In genomic region chr12:46400406-46400805, GRCh38 we compare ENCODE assay signal across 26 cellular contexts. TPM values are rescaled to one million over a fixed set of nuclear protein-coding genes. Genes with fewer than 3 reads are reported as not detected.
A peak's percentile ranks its signal among the peaks of the same experiment; 100 is the strongest.
DNase-seq lines count a peak whose midpoint lies in the region; ATAC-seq and TF ChIP-seq lines count a peak whose summit lies in the region.
"Had no signal": no experiment of that assay in that cellular context is flagged by ENCODE, and none has a peak within 500 bp of the region (broad histone marks: within the 10 kb centered on the region; RNA-seq: fewer than 3 reads in every experiment).

No MANE protein-coding gene starts in this region.

- H3K27ac ChIP-seq in RWPE2 (ENCODE audit: poor library complexity, severe bottlenecking) (peak overlapping the region; percentile 96), gastroesophageal sphincter (no peak overlapping the region), vagina (peak overlapping the region; percentile 37)
- H3K27ac ChIP-seq: BLaER1, Peyer's patch, VCaP had no signal

- H3K27me3 ChIP-seq in RWPE2 (ENCODE audit: insufficient read depth, poor library complexity, severe bottlenecking), result no peaks in the 10 kb centered on the region
- H3K27me3 ChIP-seq in gastroesophageal sphincter, result no peaks in the 10 kb centered on the region
- H3K27me3 ChIP-seq in vagina, result no peaks in the 10 kb centered on the region
- H3K27me3 ChIP-seq: BLaER1, Peyer's patch had no signal

- ATAC-seq in RWPE2 (ENCODE audit: low read depth) (0 out of 3 replicates have a peak, but pooled peaks have one; percentile 19), gastroesophageal sphincter (peak; percentile 53), HG03378 (IDR thresholded peaks at IDR 0.05; ENCODE audit: unreplicated experiment) (no peak), GM18858 (IDR thresholded peaks at IDR 0.05; ENCODE audit: unreplicated experiment) (no peak)
- ATAC-seq: left lobe of liver; stimulated activated memory B cell treated with anti-CD40 and anti-IgM and Interleukin-4, amounts not matched to agents 10 μg/mL and 1 μg/mL and 100 μg/mL, for 72 hours had no signal

- TF ChIP-seq POLR2A in gastroesophageal sphincter (IDR thresholded peaks at IDR 0.05) (no peak), vagina (IDR thresholded peaks at IDR 0.05) (no peak)

- H3K4me3 ChIP-seq in RWPE2 (ENCODE audit: severe bottlenecking), result no peak overlapping the region
- no peak overlapping the region for H3K4me3 ChIP-seq in gastroesophageal sphincter
- H3K4me3 ChIP-seq in vagina, result no peak overlapping the region
- H3K4me3 ChIP-seq: BLaER1, Peyer's patch had no signal

- H3K4me1 ChIP-seq in RWPE2 (ENCODE audit: insufficient read depth, poor library complexity, severe bottlenecking), result peaks cover 26% of the 10 kb centered on the region
- H3K4me1 ChIP-seq in gastroesophageal sphincter, result peaks cover 7 to 38% (median 13%) of the 10 kb centered on the region in 3 donors
- H3K4me1 ChIP-seq in vagina, result peaks cover 47% of the 10 kb centered on the region

- TF ChIP-seq CTCF in RWPE2 (IDR thresholded peaks at IDR 0.05; ENCODE audit: poor library complexity, severe bottlenecking) (no peak), gastroesophageal sphincter (IDR thresholded peaks at IDR 0.05) (no peak), vagina (IDR thresholded peaks at IDR 0.05) (no peak)

- intact Hi-C loops in vagina (cut with DNase I), result loop anchor here (5.0 kb wide), 1 partner anchor 682 kb away; no protein-coding TSS in a partner anchor

- TF ChIP-seq EP300 in gastroesophageal sphincter (IDR thresholded peaks at IDR 0.05), result no peak

- DNase-seq in GM03348 (ENCODE audit: low spot score) (peak; percentile 59), RWPE2 (ENCODE audit: low spot score) (no peak), vagina (ENCODE audit: extremely low spot score in 2 of 2) (no peak), NCI-H748 (lab: John Stamatoyannopoulos, UW; ENCODE audit: unreplicated experiment) (no peak)
- DNase-seq: activated CD4-positive, alpha-beta memory T cell treated with anti-CD3 and anti-CD28 coated beads for 36 hours; activated gamma-delta T cell treated with Interleukin-2 at 50 U/mL for 16 hours; activated T-cell treated with anti-CD3 and anti-CD28 coated beads for 4 hours; amygdala; Calu3; central memory CD4-positive, alpha-beta T cell; erythroblast; KBM-7; NCI-H1048; NCI-H2029; NCI-H446 treated with DMSO at 0.1 percent for 48 hours; NK-92 treated with Interleukin-12 subunit alpha and Interleukin-12 subunit beta, amount 100 ng/mL, for 24 hours; Peyer's patch; stimulated activated CD4-positive, alpha-beta T cell treated with anti-CD3 and anti-CD28 coated beads, Interleukin-1b, Interleukin-23, amount 100 ng/mL, for 48 hours; T-helper 2 cell had no signal

- 63 to 70% methylated on average over 2 of the region's 2 CpGs for WGBS in gastroesophageal sphincter (ENCODE audit: low coverage in 1 of 2), 2 donors

- H3K36me3 ChIP-seq in RWPE2 (ENCODE audit: low read depth) (no peaks in the 10 kb centered on the region), gastroesophageal sphincter (no peaks in the 10 kb centered on the region), vagina (no peaks in the 10 kb centered on the region)
- H3K36me3 ChIP-seq: BLaER1, Peyer's patch had no signal

- H3K9me3 ChIP-seq in RWPE2 (ENCODE audit: severe bottlenecking) (no peaks in the 10 kb centered on the region), gastroesophageal sphincter (no peaks in the 10 kb centered on the region), vagina (no peaks in the 10 kb centered on the region)
- H3K9me3 ChIP-seq: Peyer's patch had no signal

RNA-seq across cellular contexts. Expression of gene SLC38A2, which starts 27.8 kb away (rescaled TPM):
- total RNA-seq in gastroesophageal sphincter (100 to 1,000 TPM; 175 to 271 (median 263) TPM), vagina (352 TPM)

Comparison
In these comparisons a context has a peak if more than half of its experiments do, and no peak if none do; other contexts are left out.
1. ATAC-seq: peak in RWPE2 (single experiment) and gastroesophageal sphincter (single experiment); none in HG03378 (single experiment) and GM18858 (single experiment).
2. H3K27ac ChIP-seq: peak in RWPE2 (single experiment) and vagina (single experiment); none in gastroesophageal sphincter (0 of 4).